20 cellular contexts compared by ENCODE assay signal in the genomic region with DNA sequence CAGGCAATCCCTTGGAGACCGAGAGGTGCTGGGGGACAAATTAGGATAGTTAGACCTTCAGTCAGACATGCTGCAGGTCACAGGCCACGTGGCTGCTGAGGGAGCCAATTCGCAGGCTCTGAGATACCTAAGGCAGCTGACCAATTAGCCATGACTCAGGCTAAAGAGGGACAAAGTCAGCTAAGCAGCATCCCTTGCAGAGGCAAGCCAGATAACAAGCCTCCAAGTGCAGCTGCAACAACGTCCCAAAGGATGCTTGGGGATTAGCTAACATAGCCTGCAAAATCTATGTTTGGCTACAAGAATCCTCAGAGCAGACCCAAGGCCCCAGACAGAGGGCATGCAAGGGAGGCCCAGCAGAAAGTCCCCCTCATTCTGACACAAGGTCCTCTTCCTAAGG.
DNase-seq lines count a peak whose midpoint lies in the region; ATAC-seq and TF ChIP-seq lines count a peak whose summit lies in the region.
"Had no signal": no experiment of that assay in that cellular context is flagged by ENCODE, and none has a peak within 500 bp of the region (broad histone marks: within the 10 kb centered on the region; RNA-seq: fewer than 3 reads in every experiment).

No MANE protein-coding gene starts in this region.

- peaks cover 6% of the 10 kb centered on the region for H3K27me3 Mint-ChIP-seq in endothelial cell (ENCODE audit: unreplicated experiment)
- H3K27me3 Mint-ChIP-seq: activated CD8-positive, alpha-beta T cell treated with anti-CD3 and anti-CD28 coated beads for 36 hours; activated naive CD8-positive, alpha-beta T cell treated with anti-CD3 and anti-CD28 coated beads for 36 hours; effector memory CD8-positive, alpha-beta T cell had no signal

- DNase-seq in LHCN-M2 (ENCODE audit: low read depth) (peak; percentile 64), brain microvascular endothelial cell (peak; percentile 47), left ventricle myocardium superior (peak; percentile 55), skeletal muscle cell (ENCODE audit: low read depth) (peak; percentile 31), posterior cingulate gyrus (no peak), endothelial cell (ENCODE audit: low spot score) (no peak)
- no peak for DNase-seq in stimulated activated naive CD8-positive, alpha-beta T cell treated with anti-CD3 and anti-CD28 coated beads, Interleukin-15, Interleukin-2, amounts not matched to agents 100 U/mL and 50 U/mL, for 24 hours
- DNase-seq: activated CD8-positive, alpha-beta T cell treated with anti-CD3 and anti-CD28 coated beads for 36 hours; activated naive CD8-positive, alpha-beta T cell treated with anti-CD3 and anti-CD28 coated beads for 36 hours; effector memory CD8-positive, alpha-beta T cell; NCI-H2029; NCI-H446 treated with DMSO at 0.1 percent for 48 hours; ovary; stimulated activated CD4-positive, alpha-beta T cell treated with anti-CD3 and anti-CD28 coated beads, Interleukin-4, amount 100 ng/mL, for 1 hour; T-helper 2 cell had no signal

- in situ Hi-C loops in brain microvascular endothelial cell (cut with HindIII; ENCODE audit: low pct_ligation_motif_present, low sequenced_read_pairs): loop anchor here (25.0 kb wide), 1 partner anchor 332 kb away; no protein-coding TSS in a partner anchor

- H3K27me3 ChIP-seq in brain microvascular endothelial cell (replicated peaks): no peaks in the 10 kb centered on the region
- H3K27me3 ChIP-seq: ovary had no signal

- TF ChIP-seq CTCF in brain microvascular endothelial cell (IDR thresholded peaks at IDR 0.05; ENCODE audit: low read depth, low read length, missing control alignments): no peak
- no peak for TF ChIP-seq CTCF in endothelial cell (IDR thresholded peaks at IDR 0.05; ENCODE audit: unreplicated experiment)

- H3K4me1 Mint-ChIP-seq in endothelial cell (ENCODE audit: unreplicated experiment): no peaks in the 10 kb centered on the region
- H3K4me1 Mint-ChIP-seq: activated naive CD8-positive, alpha-beta T cell treated with anti-CD3 and anti-CD28 coated beads for 36 hours had no signal

- no peak overlapping the region for H3K4me3 Mint-ChIP-seq in endothelial cell (ENCODE audit: unreplicated experiment)
- H3K4me3 Mint-ChIP-seq: activated CD8-positive, alpha-beta T cell treated with anti-CD3 and anti-CD28 coated beads for 36 hours; activated naive CD8-positive, alpha-beta T cell treated with anti-CD3 and anti-CD28 coated beads for 36 hours; activated T-helper 1 cell treated with anti-CD3 and anti-CD28 coated beads, Interleukin-12 subunit alpha, Interleukin-12 subunit beta, Interleukin-2, Interleukin-4 antibody, amounts not matched to agents 30 ng/mL and 10 ng/mL and 1 ng/mL, durations not matched to agents 14 hours and 24 hours and 36 hours; effector memory CD8-positive, alpha-beta T cell; WTC11 had no signal

- H3K4me3 ChIP-seq in brain microvascular endothelial cell (ENCODE audit: low read depth, low read length): no peak overlapping the region
- no peak overlapping the region for H3K4me3 ChIP-seq in skeletal muscle cell (ENCODE audit: low read depth, low read length)
- H3K4me3 ChIP-seq: K562, ovary, skin epidermis had no signal

- H3K27ac ChIP-seq in brain microvascular endothelial cell: no peak overlapping the region
- H3K27ac ChIP-seq: ovary, skin epidermis had no signal

- no peaks in the 10 kb centered on the region for H3K36me3 ChIP-seq in brain microvascular endothelial cell (replicated peaks)
- H3K36me3 ChIP-seq: ovary had no signal

- no peaks in the 10 kb centered on the region for H3K9me3 Mint-ChIP-seq in endothelial cell (ENCODE audit: unreplicated experiment)
- H3K9me3 Mint-ChIP-seq: activated CD8-positive, alpha-beta T cell treated with anti-CD3 and anti-CD28 coated beads for 36 hours; activated naive CD8-positive, alpha-beta T cell treated with anti-CD3 and anti-CD28 coated beads for 36 hours; activated T-helper 1 cell treated with anti-CD3 and anti-CD28 coated beads, Interleukin-12 subunit alpha, Interleukin-12 subunit beta, Interleukin-2, Interleukin-4 antibody, amounts not matched to agents 30 ng/mL and 10 ng/mL and 1 ng/mL, durations not matched to agents 14 hours and 24 hours and 36 hours; effector memory CD8-positive, alpha-beta T cell; WTC11 had no signal

- no peak overlapping the region for H3K27ac Mint-ChIP-seq in endothelial cell (ENCODE audit: unreplicated experiment)
- H3K27ac Mint-ChIP-seq: activated CD8-positive, alpha-beta T cell treated with anti-CD3 and anti-CD28 coated beads for 36 hours; activated naive CD8-positive, alpha-beta T cell treated with anti-CD3 and anti-CD28 coated beads for 36 hours; activated T-helper 1 cell treated with anti-CD3 and anti-CD28 coated beads, Interleukin-12 subunit alpha, Interleukin-12 subunit beta, Interleukin-2, Interleukin-4 antibody, amounts not matched to agents 30 ng/mL and 10 ng/mL and 1 ng/mL, durations not matched to agents 14 hours and 24 hours and 36 hours; effector memory CD8-positive, alpha-beta T cell; WTC11 had no signal

- intact Hi-C loops in left ventricle myocardium superior (cut with micrococcal nuclease): loop anchor here (5.0 kb wide), 1 partner anchor 327 kb away; no protein-coding TSS in a partner anchor
- intact Hi-C loops in posterior cingulate gyrus (cut with DNase I): no loop called here

- peaks cover 44% of the 10 kb centered on the region for H3K36me3 Mint-ChIP-seq in endothelial cell (ENCODE audit: low read depth, unreplicated experiment)

- ATAC-seq in left ventricle myocardium superior: peak; percentile 92
- no peak for ATAC-seq in stimulated activated naive CD8-positive, alpha-beta T cell treated with anti-CD3 and anti-CD28 coated beads, Interleukin-15, Interleukin-2, amounts not matched to agents 100 U/mL and 50 U/mL, for 24 hours
- ATAC-seq: activated CD8-positive, alpha-beta T cell treated with anti-CD3 and anti-CD28 coated beads for 36 hours; effector memory CD8-positive, alpha-beta T cell; HCT116; K562; WTC11 had no signal

Comparison
In these comparisons a context has a peak if more than half of its experiments do, and no peak if none do; other contexts are left out.
1. DNase-seq: peak in LHCN-M2 (single experiment), brain microvascular endothelial cell (single experiment), left ventricle myocardium superior (single experiment) and skeletal muscle cell (single experiment); none in stimulated activated naive CD8-positive, alpha-beta T cell treated with anti-CD3 and anti-CD28 coated beads, Interleukin-15, Interleukin-2, amounts not matched to agents 100 U/mL and 50 U/mL, for 24 hours (single experiment), posterior cingulate gyrus (0 of 10) and endothelial cell (single experiment).